Comparison of ENCODE assay signal across 8 cellular contexts in genomic region chr9:98775831-98776441, GRCh38. TPM values are rescaled to one million over a fixed set of nuclear protein-coding genes. Genes with fewer than 3 reads are reported as not detected.
DNase-seq lines count a peak whose midpoint lies in the region; ATAC-seq and TF ChIP-seq lines count a peak whose summit lies in the region.

No MANE protein-coding gene starts in this region.

- TF ChIP-seq CTCF in HL-60 (IDR thresholded peaks at IDR 0.05; ENCODE audit: insufficient read depth, low read length) (peak; percentile 61), PC-3 (conservative IDR thresholded peaks at IDR 0.05; ENCODE audit: low read depth, low read length) (peak; percentile 80), liver (IDR thresholded peaks at IDR 0.05; ENCODE audit: low read depth, low read length, missing input control) (peak; percentile 52), upper lobe of right lung (IDR thresholded peaks at IDR 0.05) (peak; percentile 65)

- H3K36me3 ChIP-seq in PC-3 (ENCODE audit: low read depth, low read length), result no peaks in the 10 kb centered on the region; the same call in 1 of the 2 replicates
- H3K36me3 ChIP-seq in liver (ENCODE audit: control insufficient read depth in 4 of 4, insufficient read depth in 3 of 4, low read depth in 1 of 4, low read length in 3 of 4), result peaks cover 0 to 18% (median 0%) of the 10 kb centered on the region in 4 donors
- H3K36me3 ChIP-seq in upper lobe of right lung, result peaks cover 28% of the 10 kb centered on the region

- DNase-seq in NCI-H1417 (lab: John Stamatoyannopoulos, UW) (peak; percentile 34 to 73 (median 45)), NCI-H1417 treated with DMSO at 0.1 percent for 48 hours (lab: John Stamatoyannopoulos, UW) (no peak), HL-60 (ENCODE audit: low read depth in 1 of 2, low spot score in 1 of 2) (peak; percentile 57 to 71), PC-3 (peak; percentile 64), cerebellum (ENCODE audit: low spot score) (peak; percentile 71), upper lobe of right lung (no peak)

- peaks cover 28% of the 10 kb centered on the region for H3K4me1 ChIP-seq in PC-3 (ENCODE audit: insufficient read depth, low read length)
- no peaks in the 10 kb centered on the region for H3K4me1 ChIP-seq in liver (ENCODE audit: control insufficient read depth in 4 of 4, insufficient read depth in 4 of 4, low read length in 3 of 4)
- peaks cover 7% of the 10 kb centered on the region for H3K4me1 ChIP-seq in upper lobe of right lung

- CTCF ChIA-PET in PC-3 (lab: Charles Lee), result interaction anchor here (0.9 to 1.0 kb wide), 2 partner anchors 41 to 224 kb away, joined by 4 to 7 read pairs; no protein-coding TSS in a partner anchor

- H3K4me3 ChIP-seq in HL-60 (replicated peaks; ENCODE audit: insufficient read depth, low read length) (no peak overlapping the region), PC-3 (ENCODE audit: low read length) (no peak overlapping the region), liver (ENCODE audit: low read depth in 1 of 3, low read length in 3 of 3) (no peak overlapping the region), upper lobe of right lung (no peak overlapping the region)

- POLR2A ChIA-PET in PC-3 (lab: Charles Lee; ENCODE audit: unreplicated experiment), result no interaction called here

- H3K27me3 ChIP-seq in HL-60 (ENCODE audit: insufficient read depth, poor library complexity, severe bottlenecking) (no peaks in the 10 kb centered on the region), PC-3 (ENCODE audit: low read length) (no peaks in the 10 kb centered on the region), liver (ENCODE audit: control insufficient read depth in 4 of 4, insufficient read depth in 4 of 4, low read length in 3 of 4) (no peaks in the 10 kb centered on the region), upper lobe of right lung (no peaks in the 10 kb centered on the region)

- peak; percentile 75 to 84 for TF ChIP-seq RAD21 in liver (IDR thresholded peaks at IDR 0.05)

- BruUV-seq in PC-3 (replicated peaks; lab: Mats Ljungman, UMichigan), result no TSS peak

- no peaks in the 10 kb centered on the region for H3K9me3 ChIP-seq in PC-3 (ENCODE audit: low read length)
- no peaks in the 10 kb centered on the region for H3K9me3 ChIP-seq in liver (ENCODE audit: control insufficient read depth in 4 of 4, low read length in 3 of 4)
- H3K9me3 ChIP-seq in upper lobe of right lung, result no peaks in the 10 kb centered on the region

- H3K79me2 ChIP-seq in PC-3 (ENCODE audit: low read length), result no peaks in the 10 kb centered on the region

- H3K27ac ChIP-seq in HL-60 (replicated peaks), result no peak overlapping the region
- H3K27ac ChIP-seq in PC-3 (ENCODE audit: low read length), result no peak overlapping the region
- no peak overlapping the region for H3K27ac ChIP-seq in liver (ENCODE audit: low read depth in 1 of 2, low read length in 2 of 2)
- H3K27ac ChIP-seq in upper lobe of right lung, result no peak overlapping the region

- intact Hi-C loops in PC-3 (cut with micrococcal nuclease), result loop anchor here (1.0 to 10.0 kb wide), 3 partner anchors 34 to 461 kb away; no protein-coding TSS in a partner anchor
- intact Hi-C loops in upper lobe of right lung (cut with DNase I), result no loop called here

- peak; percentile 36 for ATAC-seq in PC-3
- peak; percentile 54 for ATAC-seq in upper lobe of right lung
- no peak for ATAC-seq in HG03139 (IDR thresholded peaks at IDR 0.05; ENCODE audit: unreplicated experiment)

- no peak overlapping the region for H3K4me2 ChIP-seq in PC-3 (ENCODE audit: low read length)

- 44% methylated on average over 8 of the region's 8 CpGs for WGBS in liver

- H2AFZ ChIP-seq in PC-3 (ENCODE audit: low read length), result no peak overlapping the region

- no peaks in the 10 kb centered on the region for H3K9me2 ChIP-seq in PC-3 (replicated peaks; ENCODE audit: low read length)

- H3K9ac ChIP-seq in PC-3 (ENCODE audit: low read length), result no peak overlapping the region
- H3K9ac ChIP-seq in liver (ENCODE audit: low read depth in 1 of 2, low read length in 2 of 2), result no peak overlapping the region

- no peaks in the 10 kb centered on the region for H4K20me1 ChIP-seq in PC-3 (ENCODE audit: low read length)

- H3F3A ChIP-seq in PC-3 (ENCODE audit: low read length, unreplicated experiment), result no peaks in the 10 kb centered on the region

TF ChIP-seq in liver, 16 proteins besides CTCF, POLR2A, EP300 and RAD21:
- TF ChIP-seq HNF4A (conservative IDR thresholded peaks at IDR 0.05) (peak in 1 of 2 donors; percentile 39), MAX (IDR thresholded peaks at IDR 0.05) (no peak)

RNA-seq across cellular contexts. Expression of gene ANKS6, which starts 20.4 kb away (rescaled TPM):
- total RNA-seq in PC-3 (2014; rRNA removed), result 27.7 and 39.7 TPM in 2 replicates
- total RNA-seq in cerebellum, result 11.1 TPM
- 1 to 10 TPM; 1.9 to 6.3 TPM for total RNA-seq in liver
- 1 to 10 TPM; 2.3 to 3.5 TPM for polyA plus RNA-seq in liver
- 26.7 TPM for total RNA-seq in upper lobe of right lung

RNA-seq across cellular contexts. Expression of gene GALNT12, which starts 31.5 kb away (rescaled TPM):
- 14.8 and 24.8 TPM in 2 replicates for total RNA-seq in PC-3 (2014; rRNA removed)
- total RNA-seq in cerebellum, result 10.3 TPM
- 1 to 10 TPM in 1 of 2 donors, under 1 TPM in 1; 0.25 to 1.4 TPM for total RNA-seq in liver
- under 1 TPM in 1 of 2 donors, not detected in 1; 0.16 TPM for polyA plus RNA-seq in liver
- 28.3 TPM for total RNA-seq in upper lobe of right lung

Comparison
In these comparisons a context has a peak if more than half of its experiments do, and no peak if none do; other contexts are left out.
1. DNase-seq: peak in NCI-H1417 (3 of 3), HL-60 (2 of 2), PC-3 (single experiment) and cerebellum (single experiment); none in NCI-H1417 treated with DMSO at 0.1 percent for 48 hours (single experiment) and upper lobe of right lung (single experiment).
2. Peak in every context shown above with its lines, with median percentiles within 50 percentile points of each other: CTCF ChIP-seq.